In genomic region chrX:45872480-45872879, GRCh38 we compare ENCODE assay signal across 29 cellular contexts.
A peak's percentile ranks its signal among the peaks of the same experiment; 100 is the strongest.
DNase-seq lines count a peak whose midpoint lies in the region; ATAC-seq lines count a peak whose summit lies in the region.
"Had no signal": no experiment of that assay in that cellular context is flagged by ENCODE, and none has a peak within 500 bp of the region (broad histone marks: within the 10 kb centered on the region; RNA-seq: fewer than 3 reads in every experiment).

No MANE protein-coding gene starts in this region.

- H3K27me3 ChIP-seq in mesendoderm (ENCODE audit: insufficient read depth, low read length, poor library complexity), result no peaks in the 10 kb centered on the region
- H3K27me3 ChIP-seq: BE2C, SJCRH30 had no signal

- H3K9me3 Mint-ChIP-seq in activated naive CD8-positive, alpha-beta T cell treated with anti-CD3 and anti-CD28 coated beads, Interleukin-2, amount 50 U/mL, for 24 hours, result no peaks in the 10 kb centered on the region
- H3K9me3 Mint-ChIP-seq in activated naive CD8-positive, alpha-beta T cell treated with anti-CD3 and anti-CD28 coated beads for 36 hours, result no peaks in the 10 kb centered on the region
- no peaks in the 10 kb centered on the region for H3K9me3 Mint-ChIP-seq in central memory CD8-positive, alpha-beta T cell
- no peaks in the 10 kb centered on the region for H3K9me3 Mint-ChIP-seq in stimulated activated effector memory CD8-positive, alpha-beta T cell treated with anti-CD3 and anti-CD28 coated beads, Interleukin-12 subunit alpha, Interleukin-12 subunit beta, amount 100 ng/mL, for 72 hours
- H3K9me3 Mint-ChIP-seq: GM23338, HFFc6 had no signal

- H3K4me3 Mint-ChIP-seq in activated naive CD8-positive, alpha-beta T cell treated with anti-CD3 and anti-CD28 coated beads, Interleukin-2, amount 50 U/mL, for 24 hours, result no peak overlapping the region
- H3K4me3 Mint-ChIP-seq in activated naive CD8-positive, alpha-beta T cell treated with anti-CD3 and anti-CD28 coated beads for 36 hours, result no peak overlapping the region
- H3K4me3 Mint-ChIP-seq in central memory CD8-positive, alpha-beta T cell, result no peak overlapping the region
- no peak overlapping the region for H3K4me3 Mint-ChIP-seq in stimulated activated effector memory CD8-positive, alpha-beta T cell treated with anti-CD3 and anti-CD28 coated beads, Interleukin-12 subunit alpha, Interleukin-12 subunit beta, amount 100 ng/mL, for 72 hours
- H3K4me3 Mint-ChIP-seq: CD14-positive monocyte, GM23338, HFFc6 had no signal

- H3K79me1 ChIP-seq in mesendoderm (ENCODE audit: low read length), result no peaks in the 10 kb centered on the region

- H3K36me3 ChIP-seq in mesendoderm (ENCODE audit: control insufficient read depth, insufficient read depth, low read length), result no peaks in the 10 kb centered on the region
- H3K36me3 ChIP-seq: BE2C, HAP-1, SJCRH30 had no signal

- peaks cover 14% of the 10 kb centered on the region for H3K4me1 Mint-ChIP-seq in activated naive CD8-positive, alpha-beta T cell treated with anti-CD3 and anti-CD28 coated beads, Interleukin-2, amount 50 U/mL, for 24 hours
- H3K4me1 Mint-ChIP-seq in activated naive CD8-positive, alpha-beta T cell treated with anti-CD3 and anti-CD28 coated beads for 36 hours, result peaks cover 14% of the 10 kb centered on the region
- H3K4me1 Mint-ChIP-seq in central memory CD8-positive, alpha-beta T cell, result peaks cover 15% of the 10 kb centered on the region
- peaks cover 13% of the 10 kb centered on the region for H3K4me1 Mint-ChIP-seq in stimulated activated effector memory CD8-positive, alpha-beta T cell treated with anti-CD3 and anti-CD28 coated beads, Interleukin-12 subunit alpha, Interleukin-12 subunit beta, amount 100 ng/mL, for 72 hours
- H3K4me1 Mint-ChIP-seq: CD14-positive monocyte had no signal

- no peak overlapping the region for H2BK120ac ChIP-seq in mesendoderm (ENCODE audit: low read depth, low read length)

- H3K79me2 ChIP-seq in mesendoderm (ENCODE audit: control insufficient read depth, insufficient read depth, low read length), result no peaks in the 10 kb centered on the region

- H3K9ac ChIP-seq in mesendoderm (ENCODE audit: low read length), result no peak overlapping the region

- no peaks in the 10 kb centered on the region for H3K36me3 Mint-ChIP-seq in activated naive CD8-positive, alpha-beta T cell treated with anti-CD3 and anti-CD28 coated beads, Interleukin-2, amount 50 U/mL, for 24 hours (ENCODE audit: low read depth)
- no peaks in the 10 kb centered on the region for H3K36me3 Mint-ChIP-seq in activated naive CD8-positive, alpha-beta T cell treated with anti-CD3 and anti-CD28 coated beads for 36 hours
- no peaks in the 10 kb centered on the region for H3K36me3 Mint-ChIP-seq in central memory CD8-positive, alpha-beta T cell (ENCODE audit: insufficient read depth)
- no peaks in the 10 kb centered on the region for H3K36me3 Mint-ChIP-seq in stimulated activated effector memory CD8-positive, alpha-beta T cell treated with anti-CD3 and anti-CD28 coated beads, Interleukin-12 subunit alpha, Interleukin-12 subunit beta, amount 100 ng/mL, for 72 hours
- H3K36me3 Mint-ChIP-seq: CD14-positive monocyte had no signal

- no peak overlapping the region for H3K23ac ChIP-seq in mesendoderm (ENCODE audit: low read length)

- H3K4me2 ChIP-seq in mesendoderm (ENCODE audit: low read length), result no peak overlapping the region
- H3K4me2 ChIP-seq: GM23338, PC-9 had no signal

- WGBS in mesendoderm (ENCODE audit: extremely low coverage, insufficient coverage, low lambda C conversion rate), result no CpG with 5 or more reads among the region's 1 CpG

- peak; percentile 40 for ATAC-seq in activated naive CD8-positive, alpha-beta T cell treated with anti-CD3 and anti-CD28 coated beads, Interleukin-2, amount 50 U/mL, for 24 hours
- ATAC-seq in central memory CD8-positive, alpha-beta T cell (replicated peaks; ENCODE audit: extremely low read depth, poor library complexity, severe bottlenecking), result peak; percentile 88
- ATAC-seq in stimulated activated effector memory CD8-positive, alpha-beta T cell treated with anti-CD3 and anti-CD28 coated beads, Interleukin-12 subunit alpha, Interleukin-12 subunit beta, amount 100 ng/mL, for 72 hours, result peak; percentile 86
- ATAC-seq: GM23338, Right ventricle myocardium inferior had no signal

- DNase-seq in NK-92 treated with Interleukin-12 subunit alpha and Interleukin-12 subunit beta, amount 100 ng/mL, for 24 hours (lab: John Stamatoyannopoulos, UW), result peak; percentile 3
- no peak for DNase-seq in NK-92 (lab: John Stamatoyannopoulos, UW; ENCODE audit: unreplicated experiment)
- no peak for DNase-seq in activated naive CD8-positive, alpha-beta T cell treated with anti-CD3 and anti-CD28 coated beads, Interleukin-2, amount 50 U/mL, for 24 hours
- no peak for DNase-seq in activated naive CD8-positive, alpha-beta T cell treated with anti-CD3 and anti-CD28 coated beads for 36 hours
- DNase-seq in central memory CD8-positive, alpha-beta T cell (ENCODE audit: low spot score in 2 of 2), result no peak
- DNase-seq in stimulated activated effector memory CD8-positive, alpha-beta T cell treated with anti-CD3 and anti-CD28 coated beads, Interleukin-12 subunit alpha, Interleukin-12 subunit beta, amount 100 ng/mL, for 72 hours (ENCODE audit: low spot score in 2 of 2), result peak in 1 of 2 donors; percentile 50
- DNase-seq in H4 (ENCODE audit: low spot score), result no peak
- no peak for DNase-seq in mesendoderm
- DNase-seq: ACHN, BE2C, DMS153, DND-41, HFFc6, KBM-7, MV-4-11, NCI-H1105, NCI-H1436 treated with DMSO at 0.1 percent for 48 hours, NCI-H1930, NCI-H2107, NCI-H446, NCI-H524 treated with DMSO at 0.1 percent for 48 hours, NCI-H774, PC-9, SJCRH30 had no signal

- H3K27me3 Mint-ChIP-seq in activated naive CD8-positive, alpha-beta T cell treated with anti-CD3 and anti-CD28 coated beads, Interleukin-2, amount 50 U/mL, for 24 hours, result peaks cover 2% of the 10 kb centered on the region
- H3K27me3 Mint-ChIP-seq in activated naive CD8-positive, alpha-beta T cell treated with anti-CD3 and anti-CD28 coated beads for 36 hours, result no peaks in the 10 kb centered on the region
- H3K27me3 Mint-ChIP-seq in central memory CD8-positive, alpha-beta T cell, result no peaks in the 10 kb centered on the region

- no peak overlapping the region for H3K27ac ChIP-seq in mesendoderm (ENCODE audit: low read depth, low read length)
- H3K27ac ChIP-seq: 22Rv1, PC-9, SJCRH30 had no signal

- no peak overlapping the region for H2BK15ac ChIP-seq in mesendoderm (replicated peaks; ENCODE audit: low read depth)

- H2BK5ac ChIP-seq in mesendoderm (ENCODE audit: low read length), result no peak overlapping the region

- H3K27ac Mint-ChIP-seq in activated naive CD8-positive, alpha-beta T cell treated with anti-CD3 and anti-CD28 coated beads, Interleukin-2, amount 50 U/mL, for 24 hours, result no peak overlapping the region
- H3K27ac Mint-ChIP-seq in activated naive CD8-positive, alpha-beta T cell treated with anti-CD3 and anti-CD28 coated beads for 36 hours, result no peak overlapping the region
- peak overlapping the region; percentile 23 for H3K27ac Mint-ChIP-seq in central memory CD8-positive, alpha-beta T cell (ENCODE audit: low read depth)
- no peak overlapping the region for H3K27ac Mint-ChIP-seq in stimulated activated effector memory CD8-positive, alpha-beta T cell treated with anti-CD3 and anti-CD28 coated beads, Interleukin-12 subunit alpha, Interleukin-12 subunit beta, amount 100 ng/mL, for 72 hours
- H3K27ac Mint-ChIP-seq: CD14-positive monocyte, GM23338, HFFc6 had no signal

- H3K18ac ChIP-seq in mesendoderm (ENCODE audit: low read length), result no peak overlapping the region

- no peak overlapping the region for H3K4ac ChIP-seq in mesendoderm (ENCODE audit: low read depth, low read length)

- no peak overlapping the region for H4K5ac ChIP-seq in mesendoderm (ENCODE audit: low read length)

- H3K4me3 ChIP-seq in mesendoderm (ENCODE audit: low read length), result no peak overlapping the region
- H3K4me3 ChIP-seq: GM23338, HAP-1, PC-9, SJCRH30 had no signal

- H2AK5ac ChIP-seq in mesendoderm (ENCODE audit: low read length), result no peak overlapping the region

- H3K56ac ChIP-seq in mesendoderm (ENCODE audit: low read length), result no peak overlapping the region

- no peaks in the 10 kb centered on the region for H3K4me1 ChIP-seq in mesendoderm (ENCODE audit: control insufficient read depth, low read depth, low read length)
- H3K4me1 ChIP-seq: BE2C, HAP-1, SJCRH30 had no signal

- no peak overlapping the region for H4K8ac ChIP-seq in mesendoderm (ENCODE audit: low read depth, low read length)
